Comparison of ENCODE assay signal across 20 cellular contexts in the genomic region with DNA sequence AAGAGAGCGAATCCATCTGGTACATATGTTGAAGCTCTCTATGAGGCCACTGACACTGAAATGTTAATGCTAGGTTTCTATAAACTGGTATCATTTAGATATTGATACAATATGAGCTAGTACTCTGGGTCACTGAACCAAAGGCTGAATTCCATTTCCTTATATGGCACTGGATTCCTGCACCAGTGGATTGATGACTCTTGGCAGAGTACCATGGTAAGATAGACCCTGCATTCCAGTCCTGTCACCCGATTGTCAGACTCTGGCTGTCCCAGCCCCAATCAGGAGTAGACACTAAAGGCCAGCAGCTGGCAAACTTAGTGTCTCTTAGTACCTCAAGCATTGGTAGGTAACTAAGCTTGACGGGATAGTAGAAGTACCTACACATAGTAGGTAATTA. TPM values are rescaled to one million over a fixed set of nuclear protein-coding genes. Genes with fewer than 3 reads are reported as not detected.
A peak's percentile ranks its signal among the peaks of the same experiment; 100 is the strongest.
DNase-seq lines count a peak whose midpoint lies in the region; ATAC-seq, FAIRE-seq and TF ChIP-seq lines count a peak whose summit lies in the region.
"Had no signal": no experiment of that assay in that cellular context is flagged by ENCODE, and none has a peak within 500 bp of the region (broad histone marks: within the 10 kb centered on the region; RNA-seq: fewer than 3 reads in every experiment).

No MANE protein-coding gene starts in this region.

- H3K9me3 ChIP-seq in right cardiac atrium (ENCODE audit: control insufficient read depth, low read length): no peaks in the 10 kb centered on the region
- H3K9me3 ChIP-seq in H1 (ENCODE audit: insufficient read depth in 2 of 2, low read depth in 1 of 2, low read length in 1 of 2): no peaks in the 10 kb centered on the region
- H3K9me3 ChIP-seq in HepG2 (ENCODE audit: low read length): no peaks in the 10 kb centered on the region
- H3K9me3 ChIP-seq in small intestine (ENCODE audit: control insufficient read depth, low read depth): no peaks in the 10 kb centered on the region

- H3K4me2 ChIP-seq in H1 (ENCODE audit: insufficient read depth in 1 of 2, low read depth in 2 of 2, low read length in 2 of 2) (no peak overlapping the region), HepG2 (ENCODE audit: low read depth, low read length) (no peak overlapping the region)

- TF ChIP-seq POLR2A in H1 (IDR thresholded peaks at IDR 0.05; ENCODE audit: control extremely low read depth in 1 of 2, low read depth in 2 of 2, low read length in 2 of 2) (no peak), HepG2 (IDR thresholded peaks at IDR 0.05; ENCODE audit: insufficient read depth in 1 of 2, low read depth in 2 of 2, low read length in 2 of 2) (no peak)

- TF ChIP-seq CTCF in H1 (IDR thresholded peaks at IDR 0.05; ENCODE audit: control extremely low read depth in 1 of 3, insufficient read depth in 1 of 3, low read depth in 1 of 3, low read length in 3 of 3) (no peak), HepG2 (CRISPR knock-in tag; IDR thresholded peaks at IDR 0.05) (no peak), foreskin fibroblast (IDR thresholded peaks at IDR 0.05; ENCODE audit: low read depth, low read length) (no peak)

- WGBS in right cardiac atrium: 51% methylated on average over 3 of the region's 3 CpGs
- 86% methylated on average over 3 of the region's 3 CpGs; no CpG with 5 or more reads in 1 of the 2 experiments for WGBS in H1 (ENCODE audit: extremely low coverage in 1 of 2, insufficient coverage in 1 of 2, insufficient read length in 1 of 2, insufficient replicate concordance in 2 of 2, low coverage in 1 of 2, low lambda C conversion rate in 2 of 2, missing lambda C conversion rate in 1 of 2), 2 experiments
- WGBS in HepG2 (ENCODE audit: low lambda C conversion rate): 100% methylated on average over 1 of the region's 3 CpGs
- 63 to 78% (median 73%) methylated on average over 3 of the region's 3 CpGs for whole genome bisulfite sequencing in small intestine, 3 donors

- no peak for DNase-seq in right cardiac atrium
- DNase-seq in Right ventricle myocardium inferior (ENCODE audit: missing footprints): no peak
- DNase-seq in H1 (ENCODE audit: low read depth in 1 of 2, low spot score in 2 of 2): no peak
- DNase-seq in HepG2 (ENCODE audit: low spot score): peak; percentile 1
- peak; percentile 11 for DNase-seq in small intestine
- no peak for DNase-seq in stimulated activated CD4-positive, alpha-beta T cell treated with anti-CD3 and anti-CD28 coated beads, Interleukin-12 subunit alpha, Interleukin-12 subunit beta, amount 100 ng/mL, for 4 hours
- DNase-seq in stimulated activated naive CD4-positive, alpha-beta T cell treated with Interleukin-2 at 50 U/mL for 16 hours (lab: John Stamatoyannopoulos, UW): no peak
- DNase-seq in foreskin fibroblast: no peak
- DNase-seq: H7; MV-4-11; NCI-H1417 treated with DMSO at 0.1 percent for 48 hours; NCI-H2029; NCI-H2171; NCI-H446 treated with DMSO at 0.1 percent for 48 hours; NK-92 treated with Interleukin-12 subunit alpha and Interleukin-12 subunit beta, amount 100 ng/mL, for 24 hours had no signal

- no peak overlapping the region for H2BK20ac ChIP-seq in H1 (ENCODE audit: low read length)

- H3K79me1 ChIP-seq in H1 (ENCODE audit: low read depth, low read length): no peaks in the 10 kb centered on the region

- no TSS peak for BruUV-seq in HepG2 (replicated peaks; lab: Mats Ljungman, UMichigan)

- no peak overlapping the region for H4K91ac ChIP-seq in H1 (replicated peaks; ENCODE audit: insufficient read length, low read length)

- no peaks in the 10 kb centered on the region for H4K20me1 ChIP-seq in H1 (replicated peaks in 1 of 2; ENCODE audit: control insufficient read depth in 1 of 2, insufficient read depth in 2 of 2, low read length in 2 of 2)
- H4K20me1 ChIP-seq in HepG2 (ENCODE audit: insufficient read depth, low read length): no peaks in the 10 kb centered on the region

- H3K36me3 ChIP-seq in H1 (ENCODE audit: control insufficient read depth in 2 of 4, insufficient read depth in 4 of 4, low read length in 3 of 4): no peaks in the 10 kb centered on the region
- H3K36me3 ChIP-seq in HepG2 (replicated peaks in 1 of 2; ENCODE audit: control insufficient read depth in 1 of 2, insufficient read depth in 2 of 2, low read length in 2 of 2): no peaks in the 10 kb centered on the region
- H3K36me3 ChIP-seq in small intestine (ENCODE audit: control insufficient read depth in 2 of 2, insufficient read depth in 2 of 2, low read length in 2 of 2): no peaks in the 10 kb centered on the region

- H3K23ac ChIP-seq in H1 (ENCODE audit: insufficient read length): no peak overlapping the region

- no peaks in the 10 kb centered on the region for H3K23me2 ChIP-seq in H1 (ENCODE audit: low read depth, low read length)

- no peak overlapping the region for H3K4me3 ChIP-seq in right cardiac atrium (ENCODE audit: low read length)
- no peak overlapping the region for H3K4me3 ChIP-seq in H1 (ENCODE audit: extremely low read depth in 1 of 4, insufficient read depth in 2 of 4, low read depth in 3 of 4, low read length in 4 of 4)
- H3K4me3 ChIP-seq in HepG2 (replicated peaks in 1 of 3; ENCODE audit: insufficient read depth in 1 of 3, low read depth in 2 of 3, low read length in 3 of 3): no peak overlapping the region
- no peak overlapping the region for H3K4me3 ChIP-seq in small intestine (ENCODE audit: low read depth in 1 of 2, low read length in 2 of 2)
- no peak overlapping the region for H3K4me3 ChIP-seq in foreskin fibroblast (ENCODE audit: low read depth in 1 of 2, low read length in 2 of 2)
- H3K4me3 ChIP-seq: K562 had no signal

- no peak overlapping the region for H2AK5ac ChIP-seq in H1 (ENCODE audit: low read depth, low read length)

- CTCF ChIA-PET in H1 (lab: Charles Lee; ENCODE audit: partially characterized antibody): interaction anchor here (1.1 kb wide), 1 partner anchor 19 kb away, joined by 3 read pairs; no protein-coding TSS in a partner anchor
- CTCF ChIA-PET in HepG2 (lab: Yijun Ruan, JAX; ENCODE audit: low intra/inter-chr PET ratio, low total read pairs): no interaction called here

- H3K9ac ChIP-seq in H1 (replicated peaks in 1 of 4; ENCODE audit: extremely low read depth in 1 of 4, low read depth in 3 of 4, low read length in 3 of 4) (no peak overlapping the region), HepG2 (ENCODE audit: insufficient read depth, low read depth, low read length) (no peak overlapping the region)

- no peak overlapping the region for H2BK12ac ChIP-seq in H1 (ENCODE audit: low read depth, low read length)

- intact Hi-C loops in right cardiac atrium (cut with DNase I) (no loop called here), Right ventricle myocardium inferior (cut with DNase I) (loop anchor here (10.0 kb wide), 1 partner anchor 112 kb away; no protein-coding TSS in a partner anchor), HepG2 (cut with micrococcal nuclease; ENCODE audit: unreplicated experiment) (no loop called here)

- no peak overlapping the region for H3K4ac ChIP-seq in H1 (replicated peaks; ENCODE audit: insufficient read length, low read depth, low read length)

- no peak overlapping the region for H3K14ac ChIP-seq in H1 (ENCODE audit: insufficient read length)

- FAIRE-seq in H1 (lab: Jason Lieb, UNC): no peak
- FAIRE-seq in HepG2 (lab: Jason Lieb, UNC): no peak
- no peak for FAIRE-seq in small intestine (lab: Jason Lieb, UNC)
- FAIRE-seq: A204.1, K562 had no signal

- no peak overlapping the region for H2AFZ ChIP-seq in H1 (ENCODE audit: low read length)
- no peak overlapping the region for H2AFZ ChIP-seq in HepG2 (ENCODE audit: low read length)

- TF ChIP-seq EP300 in H1 (IDR thresholded peaks at IDR 0.05; ENCODE audit: borderline replicate concordance in 1 of 2, low read depth in 2 of 2, low read length in 2 of 2): no peak
- no peak for TF ChIP-seq EP300 in HepG2 (IDR thresholded peaks at IDR 0.05; ENCODE audit: low read depth in 2 of 2, low read length in 2 of 2)
- no peak for TF ChIP-seq EP300 in HepG2 (CRISPR knock-in tag; IDR thresholded peaks at IDR 0.05; ENCODE audit: borderline replicate concordance)

- no peak overlapping the region for H3K56ac ChIP-seq in H1 (replicated peaks; ENCODE audit: insufficient read length, low read depth, low read length)

- no peak overlapping the region for H4K8ac ChIP-seq in H1 (ENCODE audit: extremely low read depth, insufficient read depth, low read length)

- peak; percentile 39 to 43 for ATAC-seq in right cardiac atrium
- ATAC-seq in Right ventricle myocardium inferior: no peak
- no peak for ATAC-seq in HepG2
- ATAC-seq: K562 had no signal

- H3K18ac ChIP-seq in H1 (ENCODE audit: extremely low read depth, low read length): no peak overlapping the region

- in situ Hi-C loops in HepG2 (cut with HindIII; ENCODE audit: extremely low pct_ligation_motif_present, low pct_unique_long_range_greater_than_20kb): no loop called here

- TF ChIP-seq RAD21 in H1 (IDR thresholded peaks at IDR 0.05 in 1 of 2, conservative IDR thresholded peaks at IDR 0.05 in 1 of 2; ENCODE audit: low read depth in 2 of 2, low read length in 2 of 2) (no peak), HepG2 (CRISPR knock-in tag; IDR thresholded peaks at IDR 0.05) (no peak)

- POLR2A ChIA-PET in H1 (lab: Charles Lee; ENCODE audit: partially characterized antibody) (interaction anchor here (0.8 to 1.3 kb wide), 2 partner anchors 11 to 21 kb away, joined by 3 read pairs; no protein-coding TSS in a partner anchor), HepG2 (lab: Yijun Ruan, JAX) (no interaction called here)

- H3K79me2 ChIP-seq in H1 (ENCODE audit: control insufficient read depth in 1 of 2, insufficient read depth in 2 of 2, low read length in 2 of 2) (no peaks in the 10 kb centered on the region), HepG2 (ENCODE audit: insufficient read depth, low read length) (no peaks in the 10 kb centered on the region)

- H2BK5ac ChIP-seq in H1 (ENCODE audit: low read depth, low read length): no peak overlapping the region

- H2BK15ac ChIP-seq in H1 (ENCODE audit: low read length): no peak overlapping the region

- H3K4me1 ChIP-seq in right cardiac atrium (ENCODE audit: control insufficient read depth, insufficient read depth, low read length) (peaks cover 5% of the 10 kb centered on the region), H1 (replicated peaks in 1 of 4; ENCODE audit: control insufficient read depth in 3 of 4, insufficient read depth in 4 of 4, low read length in 3 of 4) (no peaks in the 10 kb centered on the region), HepG2 (ENCODE audit: insufficient read depth, low read length) (no peaks in the 10 kb centered on the region), small intestine (ENCODE audit: control insufficient read depth in 2 of 2, insufficient read depth in 1 of 2, low read depth in 1 of 2, low read length in 1 of 2) (no peaks in the 10 kb centered on the region)

- H4K5ac ChIP-seq in H1 (ENCODE audit: insufficient read length, low read depth, low read length): no peak overlapping the region

- H3K27ac ChIP-seq in right cardiac atrium (ENCODE audit: low read length) (no peak overlapping the region), H1 (ENCODE audit: low read depth, low read length) (no peak overlapping the region), HepG2 (ENCODE audit: extremely low read length, insufficient read depth, low read length) (no peak overlapping the region), small intestine (ENCODE audit: low read depth in 1 of 2, low read length in 1 of 2) (no peak overlapping the region)
- H3K27ac ChIP-seq: C4-2B had no signal

- no peaks in the 10 kb centered on the region for H3K27me3 ChIP-seq in right cardiac atrium (ENCODE audit: control insufficient read depth, insufficient read depth)
- no peaks in the 10 kb centered on the region for H3K27me3 ChIP-seq in H1 (replicated peaks in 1 of 4; ENCODE audit: control insufficient read depth in 3 of 4, extremely low read depth in 1 of 4, insufficient read depth in 3 of 4, low read length in 3 of 4)
- no peaks in the 10 kb centered on the region for H3K27me3 ChIP-seq in HepG2 (ENCODE audit: control insufficient read depth in 1 of 2, insufficient read depth in 2 of 2, low read length in 2 of 2)
- H3K27me3 ChIP-seq in small intestine (ENCODE audit: control insufficient read depth in 2 of 2, insufficient read depth in 2 of 2, low read length in 2 of 2): no peaks in the 10 kb centered on the region

- H2BK120ac ChIP-seq in H1 (replicated peaks; ENCODE audit: low read depth, low read length): no peak overlapping the region

RNA-seq across cellular contexts. Expression of gene EOLA2, which starts 44.0 kb away (rescaled TPM):
- 10 to 100 TPM; 26.4 to 31.2 (median 27.9) TPM for total RNA-seq in right cardiac atrium
- 24.8 TPM for polyA plus RNA-seq in right cardiac atrium
- 20.7 TPM for total RNA-seq in Right ventricle myocardium inferior
- 22.5 and 25.5 TPM in 2 replicates for total RNA-seq in H1 (2021; fragmentation: NEBNext Ultra II Directional; extraction: Animal tissue kit (Norgen Biotek cat#: 25700))
- 19.0 and 25.5 TPM in 2 replicates for polyA plus RNA-seq in H1 (2011; rRNA removed)
- polyA plus RNA-seq in H1 (2011; cell fraction: cytosol; rRNA removed): 31.0 TPM
- polyA plus RNA-seq in H1 (2011; cell fraction: nucleus; rRNA removed): 49.7 TPM
- 23.7 to 32.2 TPM (median 28.6 TPM) in 4 replicates for polyA plus RNA-seq in H1 (2012, experiment 1 of 2)
- 24.4 TPM for polyA plus RNA-seq in H1 (2012, experiment 2 of 2)
- 18.0 TPM for polyA plus RNA-seq in H1 (2013, experiment 1 of 2)
- polyA plus RNA-seq in H1 (2013, experiment 2 of 2): 17.6 TPM
- polyA minus RNA-seq in H1 (2011; rRNA and poly(A)+ RNA removed): 17.6 and 26.2 TPM in 2 replicates
- 12.8 TPM for polyA minus RNA-seq in H1 (2011; cell fraction: cytosol; rRNA and poly(A)+ RNA removed)
- 21.7 TPM for polyA minus RNA-seq in H1 (2011; cell fraction: nucleus; rRNA and poly(A)+ RNA removed)
- 22.0 and 29.0 TPM in 2 replicates for total RNA-seq in HepG2 (2016; rRNA removed; fragmentation: Illumina TruSeq; extraction: Trizol)
- 13.4 and 21.7 TPM in 2 replicates for total RNA-seq in HepG2 (2016; cell fraction: cytosol; rRNA removed; fragmentation: Illumina TruSeq; extraction: Trizol; ENCODE audit: low read depth)
- total RNA-seq in HepG2 (2016; cell fraction: insoluble cytoplasmic fraction; rRNA removed; fragmentation: Illumina TruSeq; extraction: Trizol): 20.4 and 27.4 TPM in 2 replicates
- 28.1 and 36.4 TPM in 2 replicates for total RNA-seq in HepG2 (2016; cell fraction: membrane; rRNA removed; fragmentation: Illumina TruSeq; extraction: Trizol)
- total RNA-seq in HepG2 (2016; cell fraction: nucleus; rRNA removed; fragmentation: Illumina TruSeq; extraction: Trizol): 14.2 and 19.6 TPM in 2 replicates
- 20.4 and 23.8 TPM in 2 replicates for polyA plus RNA-seq in HepG2 (2011; rRNA removed)
- polyA plus RNA-seq in HepG2 (2011; cell fraction: cytosol; rRNA removed): 20.3 and 22.5 TPM in 2 replicates
- 38.1 and 38.2 TPM in 2 replicates for polyA plus RNA-seq in HepG2 (2011; cell fraction: nucleus; rRNA removed)
- polyA plus RNA-seq in HepG2 (2012): 16.4 and 17.4 TPM in 2 replicates
- polyA plus RNA-seq in HepG2 (2016; cell fraction: cytosol; fragmentation: Illumina TruSeq; extraction: Trizol; ENCODE audit: low read depth): 20.1 and 29.1 TPM in 2 replicates
- 32.3 and 36.8 TPM in 2 replicates for polyA plus RNA-seq in HepG2 (2016; cell fraction: insoluble cytoplasmic fraction; fragmentation: Illumina TruSeq; extraction: Trizol; ENCODE audit: low read depth)
- polyA plus RNA-seq in HepG2 (2016; cell fraction: membrane; fragmentation: Illumina TruSeq; extraction: Trizol; ENCODE audit: low read depth): 23.6 and 37.1 TPM in 2 replicates
- polyA plus RNA-seq in HepG2 (2016; cell fraction: nucleus; fragmentation: Illumina TruSeq; extraction: Trizol; ENCODE audit: insufficient read depth, low read depth): 30.4 and 33.6 TPM in 2 replicates
- 18.8 and 29.4 TPM in 2 replicates for polyA minus RNA-seq in HepG2 (2011; rRNA and poly(A)+ RNA removed; ENCODE audit: low replicate concordance)
- polyA minus RNA-seq in HepG2 (2011; cell fraction: cytosol; rRNA and poly(A)+ RNA removed): 5.5 and 6.6 TPM in 2 replicates
- polyA minus RNA-seq in HepG2 (2011; cell fraction: nucleus; rRNA and poly(A)+ RNA removed): 18.6 and 19.8 TPM in 2 replicates
- 10 to 100 TPM; 22.6 to 31.6 (median 23.2) TPM for polyA plus RNA-seq in small intestine

RNA-seq across cellular contexts. Expression of gene HSFX4, which starts 52.9 kb away (rescaled TPM):
- total RNA-seq in right cardiac atrium (not detected), Right ventricle myocardium inferior (not detected), HepG2 (2016; rRNA removed; fragmentation: Illumina TruSeq; extraction: Trizol) (not detected in 2 replicates)
- polyA plus RNA-seq in right cardiac atrium (not detected), H1 (2011; rRNA removed) (not detected in 2 replicates), HepG2 (2011; rRNA removed) (not detected in 2 replicates), small intestine (not detected)
- total RNA-seq in H1 (2021; fragmentation: NEBNext Ultra II Directional; extraction: Animal tissue kit (Norgen Biotek cat#: 25700)): not detected in 2 replicates
- not detected for polyA plus RNA-seq in H1 (2011; cell fraction: cytosol; rRNA removed)
- polyA plus RNA-seq in H1 (2011; cell fraction: nucleus; rRNA removed): not detected
- polyA plus RNA-seq in H1 (2012, experiment 1 of 2): 0.20 TPM in 1 of 4 replicates, not detected in the others
- polyA plus RNA-seq in H1 (2012, experiment 2 of 2): not detected
- not detected for polyA plus RNA-seq in H1 (2013, experiment 1 of 2)
- not detected for polyA plus RNA-seq in H1 (2013, experiment 2 of 2)
- polyA minus RNA-seq in H1 (2011; rRNA and poly(A)+ RNA removed): not detected in 2 replicates
- not detected for polyA minus RNA-seq in H1 (2011; cell fraction: cytosol; rRNA and poly(A)+ RNA removed)
- not detected for polyA minus RNA-seq in H1 (2011; cell fraction: nucleus; rRNA and poly(A)+ RNA removed)
- not detected in 2 replicates for total RNA-seq in HepG2 (2016; cell fraction: cytosol; rRNA removed; fragmentation: Illumina TruSeq; extraction: Trizol; ENCODE audit: low read depth)
- total RNA-seq in HepG2 (2016; cell fraction: insoluble cytoplasmic fraction; rRNA removed; fragmentation: Illumina TruSeq; extraction: Trizol): not detected in 2 replicates
- total RNA-seq in HepG2 (2016; cell fraction: membrane; rRNA removed; fragmentation: Illumina TruSeq; extraction: Trizol): not detected in 2 replicates
- total RNA-seq in HepG2 (2016; cell fraction: nucleus; rRNA removed; fragmentation: Illumina TruSeq; extraction: Trizol): not detected in 2 replicates
- polyA plus RNA-seq in HepG2 (2011; cell fraction: cytosol; rRNA removed): not detected in 2 replicates
- not detected in 2 replicates for polyA plus RNA-seq in HepG2 (2011; cell fraction: nucleus; rRNA removed)
- polyA plus RNA-seq in HepG2 (2012): 0.17 TPM in 1 of 2 replicates, not detected in the other
- not detected in 2 replicates for polyA plus RNA-seq in HepG2 (2016; cell fraction: cytosol; fragmentation: Illumina TruSeq; extraction: Trizol; ENCODE audit: low read depth)
- polyA plus RNA-seq in HepG2 (2016; cell fraction: insoluble cytoplasmic fraction; fragmentation: Illumina TruSeq; extraction: Trizol; ENCODE audit: low read depth): not detected in 2 replicates
- polyA plus RNA-seq in HepG2 (2016; cell fraction: membrane; fragmentation: Illumina TruSeq; extraction: Trizol; ENCODE audit: low read depth): not detected in 2 replicates
- polyA plus RNA-seq in HepG2 (2016; cell fraction: nucleus; fragmentation: Illumina TruSeq; extraction: Trizol; ENCODE audit: insufficient read depth, low read depth): not detected in 2 replicates
- not detected in 2 replicates for polyA minus RNA-seq in HepG2 (2011; rRNA and poly(A)+ RNA removed; ENCODE audit: low replicate concordance)
- not detected in 2 replicates for polyA minus RNA-seq in HepG2 (2011; cell fraction: cytosol; rRNA and poly(A)+ RNA removed)
- not detected in 2 replicates for polyA minus RNA-seq in HepG2 (2011; cell fraction: nucleus; rRNA and poly(A)+ RNA removed)
- total RNA-seq: Daoy, H7, OCI-LY7 had no signal

Comparison
In these comparisons a context has a peak if more than half of its experiments do, and no peak if none do; other contexts are left out.
1. ATAC-seq: peak in right cardiac atrium (2 of 2); none in Right ventricle myocardium inferior (single experiment) and HepG2 (single experiment).
2. DNase-seq: peak in HepG2 (single experiment) and small intestine (single experiment); none in right cardiac atrium (0 of 3), Right ventricle myocardium inferior (single experiment), H1 (0 of 2), stimulated activated CD4-positive, alpha-beta T cell treated with anti-CD3 and anti-CD28 coated beads, Interleukin-12 subunit alpha, Interleukin-12 subunit beta, amount 100 ng/mL, for 4 hours (single experiment), stimulated activated naive CD4-positive, alpha-beta T cell treated with Interleukin-2 at 50 U/mL for 16 hours (single experiment) and foreskin fibroblast (0 of 2).